ENCODE assay signal across 8 cellular contexts in genomic region chr17:12180644-12181261, GRCh38.
A peak's percentile ranks its signal among the peaks of the same experiment; 100 is the strongest.
DNase-seq lines count a peak whose midpoint lies in the region; TF ChIP-seq lines count a peak whose summit lies in the region.

No MANE protein-coding gene starts in this region.

- H3K4me1 ChIP-seq in thyroid gland, result no peaks in the 10 kb centered on the region

- H3K9me3 ChIP-seq in thyroid gland, result no peaks in the 10 kb centered on the region

- intact Hi-C loops in thyroid gland (cut with DNase I), result no loop called here

- no peak for TF ChIP-seq POLR2A in thyroid gland (IDR thresholded peaks at IDR 0.05)

- H3K36me3 ChIP-seq in kidney epithelial cell (ENCODE audit: control insufficient read depth, insufficient read depth, low read length), result no peaks in the 10 kb centered on the region
- H3K36me3 ChIP-seq in thyroid gland, result no peaks in the 10 kb centered on the region

- WGBS in thyroid gland, 2 donors, result 6 to 13% methylated on average over 7 of the region's 7 CpGs

- peak; percentile 68 for TF ChIP-seq CTCF in AG09309 (IDR thresholded peaks at IDR 0.05; ENCODE audit: control insufficient read depth, insufficient read depth, low read depth, low read length, missing control alignments)
- TF ChIP-seq CTCF in GM12865 (IDR thresholded peaks at IDR 0.05; ENCODE audit: insufficient read depth, low read depth, low read length, missing control alignments), result peak; percentile 62
- TF ChIP-seq CTCF in kidney epithelial cell (IDR thresholded peaks at IDR 0.05; ENCODE audit: insufficient read depth, low read length, poor library complexity, severe bottlenecking), result peak; percentile 60
- peak; percentile 29 to 77 (median 67) for TF ChIP-seq CTCF in thyroid gland (IDR thresholded peaks at IDR 0.05)

- no peaks in the 10 kb centered on the region for H3K27me3 ChIP-seq in kidney epithelial cell (ENCODE audit: control insufficient read depth, insufficient read depth, low read length)
- no peaks in the 10 kb centered on the region for H3K27me3 ChIP-seq in thyroid gland

- H3K4me3 ChIP-seq in AG09309 (ENCODE audit: control insufficient read depth, low read depth, low read length) (no peak overlapping the region), GM12865 (ENCODE audit: low read depth, low read length) (no peak overlapping the region), kidney epithelial cell (ENCODE audit: low read depth, low read length) (no peak overlapping the region), thyroid gland (replicated peaks in 1 of 3) (no peak overlapping the region)

- H3K27ac ChIP-seq in thyroid gland, result no peak overlapping the region

- peak; percentile 17 for DNase-seq in AG09309 (ENCODE audit: low read depth)
- peak; percentile 59 for DNase-seq in GM12865 (ENCODE audit: low read depth)
- DNase-seq in NCI-H748 (lab: John Stamatoyannopoulos, UW; ENCODE audit: unreplicated experiment), result peak; percentile 51
- peak; percentile 16 for DNase-seq in brain pericyte (ENCODE audit: low read depth, low spot score)
- DNase-seq in kidney epithelial cell (ENCODE audit: low read depth), result peak; percentile 4
- peak; percentile 14 to 36 for DNase-seq in thyroid gland
- DNase-seq in COR-L47 (lab: John Stamatoyannopoulos, UW), result no peak
- no peak for DNase-seq in activated naive CD4-positive, alpha-beta T cell treated with Interleukin-2 at 50 U/mL for 16 hours

Comparison
In these comparisons a context has a peak if more than half of its experiments do, and no peak if none do; other contexts are left out.
1. DNase-seq: peak in AG09309 (single experiment), GM12865 (single experiment), NCI-H748 (single experiment), brain pericyte (single experiment), kidney epithelial cell (single experiment) and thyroid gland (2 of 2); none in COR-L47 (single experiment) and activated naive CD4-positive, alpha-beta T cell treated with Interleukin-2 at 50 U/mL for 16 hours (single experiment).
2. Peak in every context shown above with its lines, with median percentiles within 50 percentile points of each other: CTCF ChIP-seq.